17 cellular contexts compared by ENCODE assay signal in genomic region chr20:59144179-59144830, GRCh38. TPM values are rescaled to one million over a fixed set of nuclear protein-coding genes. Genes with fewer than 3 reads are reported as not detected.
DNase-seq lines count a peak whose midpoint lies in the region; ATAC-seq and TF ChIP-seq lines count a peak whose summit lies in the region.
"Had no signal": no experiment of that assay in that cellular context is flagged by ENCODE, and none has a peak within 500 bp of the region (broad histone marks: within the 10 kb centered on the region; RNA-seq: fewer than 3 reads in every experiment).

No MANE protein-coding gene starts in this region.

- intact Hi-C loops in mucosa of descending colon (cut with DNase I, micrococcal nuclease), result no loop called here

- peaks cover 3% of the 10 kb centered on the region; the same call in 1 of the 2 replicates for H3K9me3 ChIP-seq in BLaER1
- H3K9me3 ChIP-seq in mucosa of descending colon, result no peaks in the 10 kb centered on the region

- H3K4me2 ChIP-seq in BLaER1, result peak overlapping the region; percentile 41
- H3K4me2 ChIP-seq: GM23338 had no signal

- H3K27ac ChIP-seq in BLaER1, result no peak overlapping the region
- H3K27ac ChIP-seq: parathyroid adenoma had no signal

- peaks cover 52% of the 10 kb centered on the region for H3K4me1 ChIP-seq in BLaER1
- no peaks in the 10 kb centered on the region for H3K4me1 ChIP-seq in mucosa of descending colon (ENCODE audit: low read depth)
- H3K4me1 ChIP-seq: parathyroid adenoma had no signal

- DNase-seq in NB4 (ENCODE audit: low read depth) (peak; percentile 77), mucosa of descending colon (no peak), CD1c-positive myeloid dendritic cell (ENCODE audit: extremely low spot score) (no peak), SKM-1 treated with dmso at 0.1 percent for 144 hours (lab: John Stamatoyannopoulos, UW; ENCODE audit: unreplicated experiment) (no peak), DMS 273 treated with DMSO at 0.1 percent for 48 hours (lab: John Stamatoyannopoulos, UW) (no peak)
- DNase-seq in activated T-cell treated with anti-CD3 and anti-CD28 coated beads, Interleukin-2, amount 50 U/mL, for 48 hours, result peak; percentile 71 to 76
- DNase-seq: AML-193, Karpas-422, mesenchymal stem cell, NCI-H187, NCI-H526 had no signal

- no peak for TF ChIP-seq POLR2A in NB4 (IDR thresholded peaks at IDR 0.05; ENCODE audit: extremely low read depth, insufficient read length)

- no peaks in the 10 kb centered on the region for H3K36me3 ChIP-seq in BLaER1
- H3K36me3 ChIP-seq in mucosa of descending colon (ENCODE audit: low read depth), result no peaks in the 10 kb centered on the region

- no peaks in the 10 kb centered on the region for H3K27me3 ChIP-seq in BLaER1

- H4K20me1 ChIP-seq in BLaER1, result no peaks in the 10 kb centered on the region

- ATAC-seq in mucosa of descending colon (peak; percentile 36), HG02588 (IDR thresholded peaks at IDR 0.05; ENCODE audit: unreplicated experiment) (no peak)
- ATAC-seq: GM12878, GM23338 had no signal

- H3K9ac ChIP-seq in BLaER1, result no peak overlapping the region
- H3K9ac ChIP-seq: parathyroid adenoma had no signal

- TF ChIP-seq CTCF in NB4 (IDR thresholded peaks at IDR 0.05; ENCODE audit: low read depth, low read length), result no peak
- no peak for TF ChIP-seq CTCF in mucosa of descending colon (IDR thresholded peaks at IDR 0.05)

- H3K4me3 ChIP-seq in BLaER1 (no peak overlapping the region), NB4 (ENCODE audit: low read depth, low read length) (no peak overlapping the region), mucosa of descending colon (no peak overlapping the region)
- H3K4me3 ChIP-seq: GM12878, GM23338 had no signal

RNA-seq across cellular contexts. Expression of gene ZNF831, which starts 19.3 kb away (rescaled TPM):
- total RNA-seq in mucosa of descending colon, result under 1 TPM; 0.38 to 0.89 (median 0.57) TPM
- total RNA-seq: GM23338, SK-MEL-5 had no signal

Comparison
In these comparisons a context has a peak if more than half of its experiments do, and no peak if none do; other contexts are left out.
1. DNase-seq: peak in NB4 (single experiment) and activated T-cell treated with anti-CD3 and anti-CD28 coated beads, Interleukin-2, amount 50 U/mL, for 48 hours (2 of 2); none in mucosa of descending colon (0 of 3), CD1c-positive myeloid dendritic cell (single experiment), SKM-1 treated with dmso at 0.1 percent for 144 hours (single experiment) and DMS 273 treated with DMSO at 0.1 percent for 48 hours (single experiment).